9 cellular contexts compared by ENCODE assay signal in genomic region chr7:22173884-22174573, GRCh38.
DNase-seq lines count a peak whose midpoint lies in the region; ATAC-seq, FAIRE-seq and TF ChIP-seq lines count a peak whose summit lies in the region.
"Had no signal": no experiment of that assay in that cellular context is flagged by ENCODE, and none has a peak within 500 bp of the region (broad histone marks: within the 10 kb centered on the region; RNA-seq: fewer than 3 reads in every experiment).

No MANE protein-coding gene starts in this region.

- TF ChIP-seq CTCF in right atrium auricular region (IDR thresholded peaks at IDR 0.05) (no peak), PC-9 (conservative IDR thresholded peaks at IDR 0.05) (no peak), Caco-2 (IDR thresholded peaks at IDR 0.05; ENCODE audit: insufficient read depth in 1 of 2, low read depth in 1 of 2, low read length in 1 of 2, severe bottlenecking in 1 of 2, unreplicated experiment in 1 of 2) (no peak)

- intact Hi-C loops in right cardiac atrium (cut with DNase I): no loop called here
- intact Hi-C loops in PC-9 (cut with micrococcal nuclease; ENCODE audit: unreplicated experiment): no loop called here
- intact Hi-C loops in naive thymus-derived CD4-positive, alpha-beta T cell (cut with micrococcal nuclease): loop anchor here in 1 of 2 donors (5.0 kb wide), 1 partner anchor 528 kb away; no protein-coding TSS in a partner anchor
- intact Hi-C loops in Caco-2 (cut with micrococcal nuclease; ENCODE audit: unreplicated experiment): no loop called here

- H3K27ac Mint-ChIP-seq in naive thymus-derived CD4-positive, alpha-beta T cell: peak overlapping the region in 2 of 9 donors; percentile 13 to 88
- no peak overlapping the region for H3K27ac Mint-ChIP-seq in Caco-2 (ENCODE audit: unreplicated experiment)

- POLR2A ChIA-PET in PC-9 (lab: Charles Lee; ENCODE audit: unreplicated experiment): no interaction called here
- POLR2A ChIA-PET in naive thymus-derived CD4-positive, alpha-beta T cell (lab: Charles Lee): no interaction called here
- POLR2A ChIA-PET in Caco-2 (lab: Charles Lee): no interaction called here

- H3K4me2 ChIP-seq in PC-9: no peak overlapping the region

- ATAC-seq in right cardiac atrium (peak; percentile 16 to 73), HG02870 (IDR thresholded peaks at IDR 0.05; ENCODE audit: unreplicated experiment) (peak; percentile 76)
- peak; percentile 80 for ATAC-seq in naive thymus-derived CD4-positive, alpha-beta T cell

- no peaks in the 10 kb centered on the region for H3F3A ChIP-seq in PC-9 (ENCODE audit: insufficient read depth, low read depth)

- H3K27me3 ChIP-seq in right cardiac atrium (ENCODE audit: control insufficient read depth, insufficient read depth) (no peaks in the 10 kb centered on the region), right atrium auricular region (no peaks in the 10 kb centered on the region), PC-9 (ENCODE audit: insufficient read depth, low read depth) (no peaks in the 10 kb centered on the region), Caco-2 (replicated peaks; ENCODE audit: control insufficient read depth, insufficient read depth, low read length) (no peaks in the 10 kb centered on the region)
- no peaks in the 10 kb centered on the region for H3K27me3 ChIP-seq in naive thymus-derived CD4-positive, alpha-beta T cell (ENCODE audit: control insufficient read depth in 2 of 2, insufficient read depth in 2 of 2, low read length in 2 of 2)

- no peaks in the 10 kb centered on the region for H3K79me2 ChIP-seq in PC-9 (ENCODE audit: low read depth)

- H3K36me3 ChIP-seq in right atrium auricular region (no peaks in the 10 kb centered on the region), PC-9 (ENCODE audit: low read depth) (no peaks in the 10 kb centered on the region), Caco-2 (ENCODE audit: control insufficient read depth, insufficient read depth, low read length) (no peaks in the 10 kb centered on the region)
- no peaks in the 10 kb centered on the region for H3K36me3 ChIP-seq in naive thymus-derived CD4-positive, alpha-beta T cell (ENCODE audit: control insufficient read depth in 2 of 3, insufficient read depth in 3 of 3, low read length in 3 of 3)

- H3K9me2 ChIP-seq in PC-9 (ENCODE audit: insufficient read depth): no peaks in the 10 kb centered on the region

- H3K9me3 ChIP-seq in right cardiac atrium (ENCODE audit: control insufficient read depth, low read length) (no peaks in the 10 kb centered on the region), right atrium auricular region (no peaks in the 10 kb centered on the region), PC-9 (ENCODE audit: insufficient read depth, low read depth) (no peaks in the 10 kb centered on the region; the same call in 1 of the 2 replicates), Caco-2 (no peaks in the 10 kb centered on the region)
- no peaks in the 10 kb centered on the region for H3K9me3 ChIP-seq in naive thymus-derived CD4-positive, alpha-beta T cell (ENCODE audit: control insufficient read depth in 2 of 3, low read length in 3 of 3)

- H3K4me3 Mint-ChIP-seq in naive thymus-derived CD4-positive, alpha-beta T cell: peak overlapping the region in 1 of 10 donors; percentile 67
- no peak overlapping the region for H3K4me3 Mint-ChIP-seq in Caco-2 (ENCODE audit: unreplicated experiment)

- H3K36me3 Mint-ChIP-seq in naive thymus-derived CD4-positive, alpha-beta T cell: peaks cover 0 to 3% (median 0%) of the 10 kb centered on the region in 5 donors
- H3K36me3 Mint-ChIP-seq in Caco-2 (ENCODE audit: insufficient read depth, unreplicated experiment): no peaks in the 10 kb centered on the region

- H3K27me3 Mint-ChIP-seq in naive thymus-derived CD4-positive, alpha-beta T cell: peaks cover 4 to 17% (median 11%) of the 10 kb centered on the region in 5 donors
- H3K27me3 Mint-ChIP-seq in Caco-2 (ENCODE audit: insufficient read depth, unreplicated experiment): no peaks in the 10 kb centered on the region

- no peak for FAIRE-seq in RCC 7860 (lab: Jason Lieb, UNC)
- FAIRE-seq: G401.6 had no signal

- H3K4me3 ChIP-seq in right cardiac atrium (ENCODE audit: low read length): no peak overlapping the region
- H3K4me3 ChIP-seq in right atrium auricular region: no peak overlapping the region
- H3K4me3 ChIP-seq in PC-9: no peak overlapping the region
- H3K4me3 ChIP-seq in naive thymus-derived CD4-positive, alpha-beta T cell (ENCODE audit: low read length): no peak overlapping the region
- H3K4me3 ChIP-seq in Caco-2 (ENCODE audit: low read depth, low read length): no peak overlapping the region

- DNase-seq in right cardiac atrium: no peak
- DNase-seq in right atrium auricular region (ENCODE audit: low spot score): no peak
- DNase-seq in PC-9: peak; percentile 33 to 37
- DNase-seq in naive thymus-derived CD4-positive, alpha-beta T cell: peak in 5 of 9 donors; percentile 1 to 25 (median 5)
- DNase-seq in superior temporal gyrus (ENCODE audit: extremely low spot score): no peak
- no peak for DNase-seq in Caco-2
- DNase-seq in RCC 7860 (ENCODE audit: low spot score): no peak

- H2AFZ ChIP-seq in PC-9: no peak overlapping the region

- peaks cover 0 to 19% (median 5%) of the 10 kb centered on the region in 7 donors for H3K4me1 Mint-ChIP-seq in naive thymus-derived CD4-positive, alpha-beta T cell
- H3K4me1 Mint-ChIP-seq in Caco-2 (ENCODE audit: low read depth, unreplicated experiment): no peaks in the 10 kb centered on the region

- WGBS in right cardiac atrium: 77% methylated on average over 4 of the region's 4 CpGs

- H4K20me1 ChIP-seq in PC-9 (ENCODE audit: insufficient read depth): no peaks in the 10 kb centered on the region

- H3K27ac ChIP-seq in right cardiac atrium (ENCODE audit: low read length): no peak overlapping the region
- H3K27ac ChIP-seq in right atrium auricular region: no peak overlapping the region
- no peak overlapping the region for H3K27ac ChIP-seq in PC-9
- no peak overlapping the region for H3K27ac ChIP-seq in naive thymus-derived CD4-positive, alpha-beta T cell (ENCODE audit: low read depth, low read length)

- H3K9me3 Mint-ChIP-seq in naive thymus-derived CD4-positive, alpha-beta T cell: peaks cover 0 to 2% (median 0%) of the 10 kb centered on the region in 11 donors
- no peaks in the 10 kb centered on the region for H3K9me3 Mint-ChIP-seq in Caco-2 (ENCODE audit: unreplicated experiment)

- BruUV-seq in PC-9 (replicated peaks; lab: Mats Ljungman, UMichigan): no TSS peak
- BruUV-seq in Caco-2 (replicated peaks; lab: Mats Ljungman, UMichigan): no TSS peak

- CTCF ChIA-PET in PC-9 (lab: Charles Lee): no interaction called here
- CTCF ChIA-PET in naive thymus-derived CD4-positive, alpha-beta T cell (lab: Charles Lee): interaction anchor here (0.8 kb wide), 1 partner anchor 111 kb away, joined by 3 read pairs; no protein-coding TSS in a partner anchor
- CTCF ChIA-PET in Caco-2 (lab: Charles Lee): no interaction called here

- no peaks in the 10 kb centered on the region for H3K4me1 ChIP-seq in right cardiac atrium (ENCODE audit: control insufficient read depth, insufficient read depth, low read length)
- no peaks in the 10 kb centered on the region for H3K4me1 ChIP-seq in right atrium auricular region
- H3K4me1 ChIP-seq in PC-9 (replicated peaks; ENCODE audit: insufficient read depth): 0 out of 2 replicates have a peak, but pooled peaks cover 8% of the 10 kb centered on the region
- H3K4me1 ChIP-seq in naive thymus-derived CD4-positive, alpha-beta T cell (ENCODE audit: control insufficient read depth in 2 of 2, insufficient read depth in 2 of 2, low read length in 2 of 2): no peaks in the 10 kb centered on the region
- no peaks in the 10 kb centered on the region for H3K4me1 ChIP-seq in Caco-2

Comparison
In these comparisons a context has a peak if more than half of its experiments do, and no peak if none do; other contexts are left out.
1. DNase-seq: peak in PC-9 (2 of 2) and naive thymus-derived CD4-positive, alpha-beta T cell (5 of 9); none in right cardiac atrium (0 of 3), right atrium auricular region (single experiment), superior temporal gyrus (single experiment), Caco-2 (0 of 2) and RCC 7860 (single experiment).
2. Peak in every context shown above with its lines, with median percentiles within 50 percentile points of each other: ATAC-seq.